ENCODE assay signal across 8 cellular contexts in the genomic region with DNA sequence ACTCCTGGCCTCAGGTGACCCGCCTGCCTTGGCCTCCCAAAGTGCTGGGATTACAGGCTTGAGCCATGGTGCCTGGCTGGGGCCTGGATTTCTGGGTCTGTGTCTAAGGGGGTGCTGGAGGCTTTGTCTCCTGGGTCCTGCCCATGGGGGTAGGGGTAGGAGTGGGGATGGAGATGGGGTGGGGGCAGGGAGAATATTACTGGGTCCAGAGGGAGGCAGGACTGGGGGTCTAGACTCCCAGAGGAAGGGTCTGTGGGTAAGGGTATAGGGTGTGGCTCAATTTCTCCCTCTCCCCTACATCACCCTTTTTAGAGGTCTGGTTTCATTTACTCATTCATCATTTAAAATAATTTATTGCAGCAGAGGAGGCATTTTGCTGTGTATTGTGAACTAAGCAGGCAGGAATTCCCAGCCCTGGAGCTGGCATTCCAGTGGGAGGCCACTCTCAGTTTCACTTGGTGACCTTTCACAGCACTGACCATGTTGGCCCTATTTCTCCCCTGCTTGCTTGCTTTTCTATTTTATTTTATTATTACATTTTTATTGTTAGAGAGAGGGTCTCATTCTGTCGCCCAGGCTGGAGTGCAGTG. TPM values are rescaled to one million over a fixed set of nuclear protein-coding genes. Genes with fewer than 3 reads are reported as not detected.
A peak's percentile ranks its signal among the peaks of the same experiment; 100 is the strongest.
DNase-seq lines count a peak whose midpoint lies in the region; ATAC-seq and TF ChIP-seq lines count a peak whose summit lies in the region.

No MANE protein-coding gene starts in this region.

- TF ChIP-seq CTCF in GM23338 (conservative IDR thresholded peaks at IDR 0.05; ENCODE audit: low read depth in 2 of 2) (no peak), SU-DHL-6 (IDR thresholded peaks at IDR 0.05; ENCODE audit: insufficient read depth, low read length, poor library complexity, severe bottlenecking) (no peak), fibroblast of mammary gland (conservative IDR thresholded peaks at IDR 0.05; ENCODE audit: control insufficient read depth, insufficient read depth, low read depth, low read length) (no peak)

- H3K9me3 Mint-ChIP-seq in GM23338: no peaks in the 10 kb centered on the region

- no peaks in the 10 kb centered on the region for H3K27me3 ChIP-seq in GM23338 (ENCODE audit: insufficient read depth)
- H3K27me3 ChIP-seq in SU-DHL-6 (ENCODE audit: low read length): no peaks in the 10 kb centered on the region

- H4K20me1 ChIP-seq in GM23338 (replicated peaks; ENCODE audit: insufficient read depth) (no peaks in the 10 kb centered on the region), SU-DHL-6 (ENCODE audit: low read depth, low read length) (no peaks in the 10 kb centered on the region)

- H3K36me3 ChIP-seq in GM23338 (ENCODE audit: insufficient read depth): peaks cover 5% of the 10 kb centered on the region; the same call in 1 of the 2 replicates
- peaks cover 9% of the 10 kb centered on the region for H3K36me3 ChIP-seq in SU-DHL-6 (ENCODE audit: low read length)

- no peaks in the 10 kb centered on the region for H3K9me3 ChIP-seq in SU-DHL-6 (ENCODE audit: insufficient read depth, low read length)

- peaks cover 20% of the 10 kb centered on the region; the same call in 1 of the 2 replicates for H3F3A ChIP-seq in GM23338 (replicated peaks; ENCODE audit: low read depth)
- peaks cover 44% of the 10 kb centered on the region for H3F3A ChIP-seq in SU-DHL-6 (ENCODE audit: insufficient read depth)

- DNase-seq in GM23338 (ENCODE audit: low spot score) (peak; percentile 21), fibroblast of mammary gland (ENCODE audit: low read depth) (peak; percentile 35), KG1 (lab: John Stamatoyannopoulos, UW) (no peak)

- H3K36me3 Mint-ChIP-seq in GM23338 (ENCODE audit: low read depth): peaks cover 9% of the 10 kb centered on the region

- H2AFZ ChIP-seq in GM23338: no peak overlapping the region; the same call in 1 of the 2 replicates
- H2AFZ ChIP-seq in SU-DHL-6 (ENCODE audit: low read depth, low read length, severe bottlenecking): no peak overlapping the region

- H3K9me2 ChIP-seq in GM23338 (ENCODE audit: insufficient read depth) (no peaks in the 10 kb centered on the region), SU-DHL-6 (replicated peaks; ENCODE audit: insufficient read depth, low read length) (no peaks in the 10 kb centered on the region)

- H3K4me3 ChIP-seq in GM23338 (peak overlapping the region; percentile 99), SU-DHL-6 (ENCODE audit: insufficient read depth, low read length, poor library complexity, severe bottlenecking) (peak overlapping the region; percentile 50), fibroblast of mammary gland (ENCODE audit: control insufficient read depth, low read depth, low read length) (no peak overlapping the region), skin epidermis (peak overlapping the region in 6 of 7 experiments; percentile 48 to 83 (median 71))

- peaks cover 25% of the 10 kb centered on the region for H3K27me3 Mint-ChIP-seq in GM23338 (ENCODE audit: insufficient read depth, low read depth, poor library complexity)

- H3K4me2 ChIP-seq in GM23338 (peak overlapping the region; percentile 96), SU-DHL-6 (ENCODE audit: low read depth, low read length, poor library complexity, severe bottlenecking) (peak overlapping the region; percentile 73)

- peaks cover 23% of the 10 kb centered on the region for H3K4me1 ChIP-seq in GM23338 (ENCODE audit: insufficient read depth)

- ATAC-seq in GM23338 (no peak), HG02981 (IDR thresholded peaks at IDR 0.05; ENCODE audit: unreplicated experiment) (no peak), HG02970 (IDR thresholded peaks at IDR 0.05; ENCODE audit: low FRiP score, unreplicated experiment) (no peak), GM19351 (IDR thresholded peaks at IDR 0.05; ENCODE audit: unreplicated experiment) (no peak)

- H3K79me2 ChIP-seq in GM23338 (replicated peaks; ENCODE audit: insufficient read depth) (peaks cover 13% of the 10 kb centered on the region), SU-DHL-6 (ENCODE audit: insufficient read depth, low read length) (peaks cover 16% of the 10 kb centered on the region)

- H3K27ac ChIP-seq in GM23338 (ENCODE audit: low read depth) (no peak overlapping the region), SU-DHL-6 (ENCODE audit: low read depth, low read length) (peak overlapping the region; percentile 98), skin epidermis (peak overlapping the region in 19 of 21 experiments; percentile 77 to 97 (median 91))

- peak overlapping the region; percentile 99 for H3K9ac ChIP-seq in SU-DHL-6 (ENCODE audit: low read length)

- H3K4me1 Mint-ChIP-seq in GM23338: peaks cover 26% of the 10 kb centered on the region

- no peak overlapping the region for H3K27ac Mint-ChIP-seq in GM23338

- peak overlapping the region; percentile 95 for H3K4me3 Mint-ChIP-seq in GM23338

TF ChIP-seq in GM23338, 12 proteins besides CTCF, POLR2A, EP300 and RAD21:
- TF ChIP-seq REST (IDR thresholded peaks at IDR 0.05; ENCODE audit: unreplicated experiment) (no peak), ZNF331 (CRISPR knock-in tag; IDR thresholded peaks at IDR 0.05; ENCODE audit: low read depth) (no peak), EZH2 (IDR thresholded peaks at IDR 0.05; ENCODE audit: low read depth, unreplicated experiment) (no peak), CREB1 (CRISPR knock-in tag; IDR thresholded peaks at IDR 0.05; ENCODE audit: low read depth) (no peak), JUNB (IDR thresholded peaks at IDR 0.05; ENCODE audit: unreplicated experiment) (no peak), ZNF114 (CRISPR knock-in tag; IDR thresholded peaks at IDR 0.05) (no peak)

RNA-seq across cellular contexts. Expression of gene NFKBID, which starts 0.8 kb away (rescaled TPM):
- 8.7 and 15.7 TPM in 2 replicates for total RNA-seq in GM23338 (2014; rRNA removed; shearing (Covaris generic))
- polyA plus RNA-seq in GM23338 (2016; fragmentation: Nextera tagmentation; extraction: Ambion mirVana): 10.5 and 12.1 TPM in 2 replicates

RNA-seq across cellular contexts. Expression of gene HCST, which starts 1.2 kb away (rescaled TPM):
- not detected in 2 replicates for total RNA-seq in GM23338 (2014; rRNA removed; shearing (Covaris generic))
- polyA plus RNA-seq in GM23338 (2016; fragmentation: Nextera tagmentation; extraction: Ambion mirVana): 2.1 and 6.7 TPM in 2 replicates

RNA-seq across cellular contexts. Expression of gene TYROBP, which starts 6.9 kb away (rescaled TPM):
- total RNA-seq in GM23338 (2014; rRNA removed; shearing (Covaris generic)): not detected in 2 replicates
- 0.99 TPM in 1 of 2 replicates, not detected in the other for polyA plus RNA-seq in GM23338 (2016; fragmentation: Nextera tagmentation; extraction: Ambion mirVana)

RNA-seq across cellular contexts. Expression of gene APLP1, which starts 32.8 kb away (rescaled TPM):
- 28.2 and 30.2 TPM in 2 replicates for total RNA-seq in GM23338 (2014; rRNA removed; shearing (Covaris generic))
- polyA plus RNA-seq in GM23338 (2016; fragmentation: Nextera tagmentation; extraction: Ambion mirVana): 36.0 and 39.0 TPM in 2 replicates

RNA-seq across cellular contexts. Expression of gene LRFN3, which starts 35.0 kb away (rescaled TPM):
- total RNA-seq in GM23338 (2014; rRNA removed; shearing (Covaris generic)): 15.1 and 18.2 TPM in 2 replicates
- polyA plus RNA-seq in GM23338 (2016; fragmentation: Nextera tagmentation; extraction: Ambion mirVana): 5.8 and 6.0 TPM in 2 replicates
